1 cellular context compared by ENCODE assay signal in the genomic region with DNA sequence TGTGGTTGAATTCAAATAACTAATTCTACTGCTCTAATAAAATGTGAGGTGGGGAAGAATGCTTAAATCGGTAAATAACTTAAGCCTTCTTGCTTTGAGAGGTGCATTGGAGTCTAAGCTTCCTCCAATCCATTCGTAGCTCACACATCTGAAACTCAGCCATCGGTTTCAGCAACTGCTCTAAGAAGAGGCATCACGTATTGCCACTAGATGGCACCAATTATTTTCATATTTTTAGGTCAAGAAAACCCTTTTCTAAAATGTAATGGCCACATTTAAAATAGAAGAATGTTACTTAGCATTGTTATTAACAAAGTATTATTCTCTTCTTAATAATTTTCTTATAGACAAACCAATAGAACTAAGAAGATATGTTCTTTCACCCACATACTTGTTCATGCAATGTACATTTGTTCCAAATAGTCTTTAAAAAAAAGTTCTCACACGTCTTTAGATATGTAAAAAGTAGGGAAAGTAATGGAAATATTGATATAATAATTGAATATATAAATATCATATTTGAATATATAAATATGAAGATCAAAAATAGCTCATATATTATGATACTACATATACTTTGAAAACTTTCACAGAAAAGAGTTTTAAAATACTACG.
TF ChIP-seq lines count a peak whose summit lies in the region.

No MANE protein-coding gene starts in this region.

TF ChIP-seq in HCT116, 20 proteins besides CTCF, POLR2A, EP300 and RAD21 (continued from another document):
- TF ChIP-seq TCF7L2 (IDR thresholded peaks at IDR 0.05; ENCODE audit: borderline replicate concordance, extremely low read depth, insufficient read depth, insufficient read length) (no peak), YY1 (IDR thresholded peaks at IDR 0.05; ENCODE audit: extremely low read depth, insufficient replicate concordance, low read depth, low read length) (no peak), CBX3 (IDR thresholded peaks at IDR 0.05; ENCODE audit: low read depth) (no peak), EZH2phosphoT487 (IDR thresholded peaks at IDR 0.05; ENCODE audit: borderline replicate concordance) (no peak)
